Comparison of ENCODE assay signal across 21 cellular contexts in genomic region chr2:159783559-159783958, GRCh38. TPM values are rescaled to one million over a fixed set of nuclear protein-coding genes. Genes with fewer than 3 reads are reported as not detected.
A peak's percentile ranks its signal among the peaks of the same experiment; 100 is the strongest.
DNase-seq lines count a peak whose midpoint lies in the region; ATAC-seq, FAIRE-seq and TF ChIP-seq lines count a peak whose summit lies in the region.
"Had no signal": no experiment of that assay in that cellular context is flagged by ENCODE, and none has a peak within 500 bp of the region (broad histone marks: within the 10 kb centered on the region; RNA-seq: fewer than 3 reads in every experiment).

No MANE protein-coding gene starts in this region.

- ATAC-seq in K562, result no peak
- no peak for ATAC-seq in GM19328 (IDR thresholded peaks at IDR 0.05; ENCODE audit: unreplicated experiment)
- no peak for ATAC-seq in T-cell (replicated peaks in 1 of 4)
- ATAC-seq: CD8-positive, alpha-beta T cell had no signal

- H3K36me3 Mint-ChIP-seq in CD14-positive monocyte, result peaks cover 16 to 38% of the 10 kb centered on the region in 2 donors
- H3K36me3 Mint-ChIP-seq in T-cell, result no peaks in the 10 kb centered on the region
- H3K36me3 Mint-ChIP-seq: CD8-positive, alpha-beta T cell had no signal

- no peaks in the 10 kb centered on the region; a peak in 2 of 5 replicates for H3K27me3 ChIP-seq in K562 (ENCODE audit: control insufficient read depth in 2 of 2, insufficient read depth in 2 of 2, low read length in 2 of 2)
- H3K27me3 ChIP-seq in mesendoderm (ENCODE audit: insufficient read depth, low read length, poor library complexity), result no peaks in the 10 kb centered on the region
- H3K27me3 ChIP-seq in osteoblast (ENCODE audit: insufficient read depth, low read length), result no peaks in the 10 kb centered on the region
- H3K27me3 ChIP-seq: BE2C, BLaER1 had no signal

- intact Hi-C loops in CD14-positive monocyte (cut with micrococcal nuclease), result no loop called here
- intact Hi-C loops in K562 (cut with micrococcal nuclease), result no loop called here

- DNase-seq in CD14-positive monocyte (ENCODE audit: low spot score) (no peak), K562 (ENCODE audit: extremely low read depth in 1 of 4, low spot score in 3 of 4) (no peak), mesendoderm (peak; percentile 60), osteoblast (ENCODE audit: insufficient read length, low spot score, missing footprints) (peak; percentile 38), LoVo (ENCODE audit: low spot score) (no peak), T-cell (no peak)
- DNase-seq: ACHN; BE2C; C1 segment of cervical spinal cord; Caco-2; Calu3; CD4-positive, alpha-beta T cell; CD8-positive, alpha-beta T cell; DMS79 treated with DMSO at 0.1 percent for 48 hours; GF-D8 had no signal

- no peak overlapping the region for H3K18ac ChIP-seq in mesendoderm (ENCODE audit: low read length)

- no peaks in the 10 kb centered on the region for H3K79me1 ChIP-seq in mesendoderm (ENCODE audit: low read length)

- no peak overlapping the region for H3K56ac ChIP-seq in mesendoderm (ENCODE audit: low read length)

- H4K20me1 ChIP-seq in K562 (replicated peaks; ENCODE audit: control insufficient read depth, insufficient read depth, low read length), result no peaks in the 10 kb centered on the region
- no peaks in the 10 kb centered on the region for H4K20me1 ChIP-seq in osteoblast (ENCODE audit: insufficient read depth, low read length)
- H4K20me1 ChIP-seq: BLaER1 had no signal

- TF ChIP-seq EP300 in K562 (IDR thresholded peaks at IDR 0.05; ENCODE audit: low read length), result no peak

- no peak overlapping the region for H3K4me3 ChIP-seq in K562
- no peak overlapping the region for H3K4me3 ChIP-seq in mesendoderm (ENCODE audit: low read length)
- no peak overlapping the region for H3K4me3 ChIP-seq in osteoblast (ENCODE audit: insufficient read depth, low read length)
- H3K4me3 ChIP-seq: BLaER1 had no signal

- H3K9me3 ChIP-seq in K562 (replicated peaks; ENCODE audit: control insufficient read depth, insufficient read depth, low read depth, low read length), result no peaks in the 10 kb centered on the region
- H3K9me3 ChIP-seq in osteoblast (ENCODE audit: low read depth, low read length), result no peaks in the 10 kb centered on the region
- H3K9me3 ChIP-seq: BE2C, BLaER1, Caco-2 had no signal

- H3K79me2 ChIP-seq in K562 (ENCODE audit: control insufficient read depth, insufficient read depth, low read length) (no peaks in the 10 kb centered on the region), mesendoderm (ENCODE audit: control insufficient read depth, insufficient read depth, low read length) (no peaks in the 10 kb centered on the region), osteoblast (ENCODE audit: insufficient read depth, low read length) (no peaks in the 10 kb centered on the region)

- H2BK120ac ChIP-seq in mesendoderm (ENCODE audit: low read depth, low read length), result no peak overlapping the region

- H3K4me2 ChIP-seq in K562 (ENCODE audit: insufficient read depth, low read length), result no peak overlapping the region
- no peak overlapping the region for H3K4me2 ChIP-seq in mesendoderm (ENCODE audit: low read length)
- H3K4me2 ChIP-seq in osteoblast (ENCODE audit: insufficient read depth, low read length), result no peak overlapping the region
- H3K4me2 ChIP-seq: BLaER1 had no signal

- WGBS in K562 (ENCODE audit: insufficient coverage, low coverage, missing lambda C conversion rate), result 0% methylated on average over 1 of the region's 1 CpG
- no CpG with 5 or more reads among the region's 1 CpG for WGBS in mesendoderm (ENCODE audit: extremely low coverage, insufficient coverage, low lambda C conversion rate)

- TF ChIP-seq CTCF in CD14-positive monocyte (IDR thresholded peaks at IDR 0.05) (no peak), K562 (IDR thresholded peaks at IDR 0.05 in 2 of 3, conservative IDR thresholded peaks at IDR 0.05 in 1 of 3; ENCODE audit: insufficient read depth in 2 of 3, low read depth in 1 of 3, low read length in 3 of 3) (no peak), osteoblast (IDR thresholded peaks at IDR 0.05; ENCODE audit: extremely low read depth, low read depth, low read length) (no peak)

- peak; percentile 15 for FAIRE-seq in K562 (lab: Jason Lieb, UNC)
- FAIRE-seq: A204.1, D721Med, GM18507 had no signal

- H3K9me1 ChIP-seq in K562 (ENCODE audit: control insufficient read depth, insufficient read depth, low read length), result no peaks in the 10 kb centered on the region

- H4K5ac ChIP-seq in mesendoderm (ENCODE audit: low read length), result no peak overlapping the region

- H3K4me1 Mint-ChIP-seq in CD14-positive monocyte, result peaks cover 52% of the 10 kb centered on the region
- H3K4me1 Mint-ChIP-seq in T-cell, result peaks cover 0 to under 1% (median 0%) of the 10 kb centered on the region in 3 donors

- H3K23ac ChIP-seq in mesendoderm (ENCODE audit: low read length), result no peak overlapping the region

- H3K27me3 Mint-ChIP-seq in CD14-positive monocyte (ENCODE audit: low read depth in 3 of 3) (no peaks in the 10 kb centered on the region), T-cell (no peaks in the 10 kb centered on the region)
- H3K27me3 Mint-ChIP-seq: CD4-positive, alpha-beta T cell had no signal

- in situ Hi-C loops in K562 (cut with MboI), result no loop called here

- TF ChIP-seq RAD21 in K562 (CRISPR knock-in tag; conservative IDR thresholded peaks at IDR 0.05 in 1 of 2, IDR thresholded peaks at IDR 0.05 in 1 of 2), result no peak

- no peaks in the 10 kb centered on the region for H3K4me1 ChIP-seq in K562 (replicated peaks in 1 of 2; ENCODE audit: control insufficient read depth in 2 of 2, insufficient read depth in 2 of 2, low read length in 2 of 2)
- H3K4me1 ChIP-seq in mesendoderm (ENCODE audit: control insufficient read depth, low read depth, low read length), result no peaks in the 10 kb centered on the region
- no peaks in the 10 kb centered on the region for H3K4me1 ChIP-seq in osteoblast (ENCODE audit: insufficient read depth, low read length)
- H3K4me1 ChIP-seq: BE2C, BLaER1 had no signal

- H4K8ac ChIP-seq in mesendoderm (ENCODE audit: low read depth, low read length), result no peak overlapping the region

- H2AK5ac ChIP-seq in mesendoderm (ENCODE audit: low read length), result no peak overlapping the region

- TF ChIP-seq POLR2A in K562 (conservative IDR thresholded peaks at IDR 0.05), result no peak

- POLR2A ChIA-PET in K562 (lab: Yijun Ruan, JAX) (interaction anchor here (1.7 kb wide), 1 partner anchor 12 kb away, joined by 5 read pairs; no protein-coding TSS in a partner anchor), T-cell (lab: Charles Lee) (no interaction called here)

- no peak overlapping the region for H3K4ac ChIP-seq in mesendoderm (ENCODE audit: low read depth, low read length)

- H3K27ac ChIP-seq in K562 (ENCODE audit: extremely low read depth, low read depth, low read length) (no peak overlapping the region), mesendoderm (ENCODE audit: low read depth, low read length) (no peak overlapping the region), osteoblast (ENCODE audit: low read depth, low read length) (no peak overlapping the region)
- H3K27ac ChIP-seq: 22Rv1, BLaER1 had no signal

- no peak overlapping the region for H2BK15ac ChIP-seq in mesendoderm (replicated peaks; ENCODE audit: low read depth)

- CTCF ChIA-PET in K562 (lab: Yijun Ruan, JAX; ENCODE audit: low intra/inter-chr PET ratio) (no interaction called here), T-cell (lab: Charles Lee) (no interaction called here)

- H3K27ac Mint-ChIP-seq in CD14-positive monocyte, result peak overlapping the region; percentile 6 to 75 (median 53)
- no peak overlapping the region for H3K27ac Mint-ChIP-seq in T-cell
- H3K27ac Mint-ChIP-seq: CD4-positive, alpha-beta T cell; CD8-positive, alpha-beta T cell had no signal

- no peaks in the 10 kb centered on the region for H3K9me3 Mint-ChIP-seq in CD14-positive monocyte
- no peaks in the 10 kb centered on the region for H3K9me3 Mint-ChIP-seq in T-cell
- H3K9me3 Mint-ChIP-seq: CD4-positive, alpha-beta T cell; CD8-positive, alpha-beta T cell had no signal

- no peaks in the 10 kb centered on the region for H3K36me3 ChIP-seq in K562 (ENCODE audit: control insufficient read depth, insufficient read depth, low read length)
- no peaks in the 10 kb centered on the region for H3K36me3 ChIP-seq in mesendoderm (ENCODE audit: control insufficient read depth, insufficient read depth, low read length)
- H3K36me3 ChIP-seq in osteoblast (ENCODE audit: insufficient read depth, low read length), result no peaks in the 10 kb centered on the region
- H3K36me3 ChIP-seq: BE2C, BLaER1 had no signal

- no peak overlapping the region for H2AFZ ChIP-seq in K562 (ENCODE audit: low read depth, low read length)
- H2AFZ ChIP-seq in osteoblast (ENCODE audit: low read length), result no peak overlapping the region

- H3K4me3 Mint-ChIP-seq in CD14-positive monocyte (no peak overlapping the region), T-cell (no peak overlapping the region)
- H3K4me3 Mint-ChIP-seq: CD4-positive, alpha-beta T cell; CD8-positive, alpha-beta T cell had no signal

- no TSS peak for BruUV-seq in K562 (replicated peaks; lab: Mats Ljungman, UMichigan)

- no peak overlapping the region for H2BK5ac ChIP-seq in mesendoderm (ENCODE audit: low read length)

- H3K9ac ChIP-seq in K562 (ENCODE audit: insufficient read depth in 1 of 2, low read depth in 2 of 2, low read length in 2 of 2) (no peak overlapping the region), mesendoderm (ENCODE audit: low read length) (no peak overlapping the region)
- H3K9ac ChIP-seq: BLaER1 had no signal

RNA-seq across cellular contexts. Expression of gene CD302, which starts 14.4 kb away (rescaled TPM):
- 100 to 1,000 TPM; 146 to 214 TPM for polyA plus RNA-seq in CD14-positive monocyte
- total RNA-seq in K562 (2011; cell fraction: chromatin; rRNA removed; ENCODE audit: low replicate concordance), result 0.14 TPM in 1 of 2 replicates, not detected in the other
- total RNA-seq in K562 (2011; cell fraction: nucleolus; rRNA removed), result not detected in 2 replicates
- total RNA-seq in K562 (2011; cell fraction: nucleoplasm; rRNA removed), result not detected in 2 replicates
- total RNA-seq in K562 (2014; rRNA removed), result not detected in 2 replicates
- total RNA-seq in K562 (2014; rRNA removed; fragmentation: Illumina TruSeq; extraction: Trizol), result 0.04 TPM in 1 of 2 replicates, not detected in the other
- not detected in 2 replicates for total RNA-seq in K562 (2015; rRNA removed; fragmentation: Illumina TruSeq; extraction: Trizol)
- 0.07 and 0.11 TPM in 2 replicates for total RNA-seq in K562 (2021)
- 0.01 and 0.03 TPM in 2 replicates for polyA plus RNA-seq in K562 (2011; rRNA removed)
- polyA plus RNA-seq in K562 (2011; cell fraction: cytosol; rRNA removed), result 0.01 TPM in 1 of 2 replicates, not detected in the other
- polyA plus RNA-seq in K562 (2011; cell fraction: nucleus; rRNA removed), result 0.04 TPM in 1 of 2 replicates, not detected in the other
- polyA plus RNA-seq in K562 (2012), result 0.03 TPM in 2 replicates
- not detected in 2 replicates for polyA plus RNA-seq in K562 (2014; fragmentation: Illumina TruSeq; extraction: Trizol)
- polyA plus RNA-seq in K562 (2014; fragmentation: Nextera tagmentation; extraction: Ambion mirVana), result under 1 TPM in 1 of 2 experiments, not detected in 1; 0.04 TPM
- not detected in 2 replicates for polyA plus RNA-seq in K562 (2014; rRNA removed)
- 0.04 TPM in 1 of 2 replicates, not detected in the other for polyA minus RNA-seq in K562 (2011; rRNA and poly(A)+ RNA removed)
- not detected in 2 replicates for polyA minus RNA-seq in K562 (2011; cell fraction: cytosol; rRNA and poly(A)+ RNA removed)
- polyA minus RNA-seq in K562 (2011; cell fraction: nucleus; rRNA and poly(A)+ RNA removed), result 0.13 and 0.22 TPM in 2 replicates
- 0.56 TPM for polyA plus RNA-seq in mesendoderm (2013, experiment 1 of 2)
- 0.53 TPM for polyA plus RNA-seq in mesendoderm (2013, experiment 2 of 2)
- 14.5 and 18.9 TPM in 2 replicates for total RNA-seq in osteoblast
- total RNA-seq in T-cell, result 1 to 10 TPM; 1.0 to 1.6 (median 1.2) TPM

Comparison
In these comparisons a context has a peak if more than half of its experiments do, and no peak if none do; other contexts are left out.
1. DNase-seq: peak in mesendoderm (single experiment) and osteoblast (single experiment); none in CD14-positive monocyte (single experiment), K562 (0 of 4), LoVo (single experiment) and T-cell (0 of 34).
2. H3K27ac Mint-ChIP-seq: peak in CD14-positive monocyte (7 of 7); none in T-cell (0 of 2).